ENCODE assay signal across 17 cellular contexts in genomic region chr6:83914953-83915352, GRCh38. TPM values are rescaled to one million over a fixed set of nuclear protein-coding genes. Genes with fewer than 3 reads are reported as not detected.
A peak's percentile ranks its signal among the peaks of the same experiment; 100 is the strongest.
DNase-seq lines count a peak whose midpoint lies in the region; ATAC-seq, FAIRE-seq and TF ChIP-seq lines count a peak whose summit lies in the region.
"Had no signal": no experiment of that assay in that cellular context is flagged by ENCODE, and none has a peak within 500 bp of the region (broad histone marks: within the 10 kb centered on the region; RNA-seq: fewer than 3 reads in every experiment).

No MANE protein-coding gene starts in this region.

- POLR2A ChIA-PET in IMR-90 (lab: Charles Lee; ENCODE audit: unreplicated experiment): no interaction called here

- WGBS in IMR-90 (ENCODE audit: extremely low coverage in 2 of 2, insufficient read length in 1 of 2), 2 experiments: no CpG with 5 or more reads among the region's 1 CpG

- no peak overlapping the region for H4K5ac ChIP-seq in IMR-90 (ENCODE audit: low read depth, low read length)

- H2BK5ac ChIP-seq in IMR-90 (ENCODE audit: low read depth, low read length, poor library complexity, severe bottlenecking): no peak overlapping the region

- no peak overlapping the region for H3K27ac ChIP-seq in IMR-90 (ENCODE audit: insufficient read depth, low read length)
- H3K27ac ChIP-seq in astrocyte (ENCODE audit: low read depth, low read length): no peak overlapping the region
- H3K27ac ChIP-seq: C4-2B, GM23248 had no signal

- CTCF ChIA-PET in IMR-90 (lab: Yijun Ruan, JAX): no interaction called here

- FAIRE-seq in astrocyte (lab: Jason Lieb, UNC): no peak
- FAIRE-seq: A204.1, D721Med, G401.6, GM12891 had no signal

- H3K9ac ChIP-seq in IMR-90 (ENCODE audit: low read depth, low read length) (no peak overlapping the region), astrocyte (ENCODE audit: low read length) (no peak overlapping the region)
- H3K9ac ChIP-seq: GM23248 had no signal

- H3K4me1 ChIP-seq in IMR-90 (ENCODE audit: control insufficient read depth, insufficient read depth, low read length): no peaks in the 10 kb centered on the region
- H3K4me1 ChIP-seq in astrocyte (ENCODE audit: insufficient read depth, low read length): no peaks in the 10 kb centered on the region

- no peaks in the 10 kb centered on the region for H3K9me3 Mint-ChIP-seq in astrocyte (ENCODE audit: unreplicated experiment)
- no peaks in the 10 kb centered on the region for H3K9me3 Mint-ChIP-seq in memory B cell
- H3K9me3 Mint-ChIP-seq: CD4-positive, alpha-beta T cell had no signal

- H3K23ac ChIP-seq in IMR-90 (ENCODE audit: low read depth, low read length): no peak overlapping the region

- BruUV-seq in IMR-90 (replicated peaks; lab: Mats Ljungman, UMichigan): no TSS peak

- H2BK15ac ChIP-seq in IMR-90 (ENCODE audit: low read depth, low read length): no peak overlapping the region

- TF ChIP-seq RAD21 in IMR-90 (IDR thresholded peaks at IDR 0.05; ENCODE audit: low read length): no peak

- no peak overlapping the region for H3K14ac ChIP-seq in IMR-90 (replicated peaks; ENCODE audit: low read depth, low read length)

- H3K18ac ChIP-seq in IMR-90 (ENCODE audit: low read depth, low read length): no peak overlapping the region

- H3K27me3 ChIP-seq in IMR-90 (ENCODE audit: control insufficient read depth, insufficient read depth, low read length): no peaks in the 10 kb centered on the region
- no peaks in the 10 kb centered on the region for H3K27me3 ChIP-seq in astrocyte (ENCODE audit: insufficient read depth, low read length)

- H4K91ac ChIP-seq in IMR-90 (ENCODE audit: insufficient read depth, low read depth, low read length): no peak overlapping the region

- no peak overlapping the region for H4K8ac ChIP-seq in IMR-90 (ENCODE audit: low read depth in 2 of 2, low read length in 2 of 2)

- no peaks in the 10 kb centered on the region for H3K9me1 ChIP-seq in IMR-90 (ENCODE audit: insufficient read depth, low read length)

- H3K79me1 ChIP-seq in IMR-90 (ENCODE audit: low read depth in 1 of 2, low read length in 2 of 2): peaks cover 0 to under 1% of the 10 kb centered on the region in 2 experiments; a peak in 1 of 4 replicates

- no peak for ATAC-seq in IMR-90 (ENCODE audit: low read depth)
- ATAC-seq in memory B cell (ENCODE audit: low read depth): no peak
- no peak for ATAC-seq in GM18519 (IDR thresholded peaks at IDR 0.05; ENCODE audit: low FRiP score, unreplicated experiment)

- H3K27me3 Mint-ChIP-seq in astrocyte (ENCODE audit: low read depth, unreplicated experiment) (no peaks in the 10 kb centered on the region), memory B cell (no peaks in the 10 kb centered on the region)
- H3K27me3 Mint-ChIP-seq: CD4-positive, alpha-beta T cell had no signal

- H2AK5ac ChIP-seq in IMR-90 (ENCODE audit: low read depth, low read length): no peak overlapping the region

- intact Hi-C loops in IMR-90 (cut with micrococcal nuclease): no loop called here

- no peak overlapping the region for H3K4ac ChIP-seq in IMR-90 (ENCODE audit: low read depth, low read length)

- DNase-seq in IMR-90 (peak; percentile 5), NB4 (ENCODE audit: low read depth) (peak; percentile 3), astrocyte (ENCODE audit: low read depth) (peak; percentile 30), memory B cell (ENCODE audit: low spot score in 2 of 2) (no peak), inferior parietal cortex (ENCODE audit: extremely low spot score) (no peak)
- no peak for DNase-seq in activated CD8-positive, alpha-beta memory T cell treated with anti-CD3 and anti-CD28 coated beads, Interleukin-2, amount 50 U/mL, for 48 hours
- DNase-seq: AML-193; Caco-2; CD4-positive, alpha-beta T cell; GM23248 had no signal

- H2BK20ac ChIP-seq in IMR-90 (ENCODE audit: low read depth, low read length): no peak overlapping the region

- no peaks in the 10 kb centered on the region for H3K9me3 ChIP-seq in IMR-90 (ENCODE audit: control insufficient read depth, insufficient read depth, low read length)
- H3K9me3 ChIP-seq in astrocyte (ENCODE audit: insufficient read depth, low read depth, low read length): no peaks in the 10 kb centered on the region
- H3K9me3 ChIP-seq: Caco-2, HAP-1 had no signal

- no peak overlapping the region for H2AFZ ChIP-seq in IMR-90 (replicated peaks; ENCODE audit: low read length, poor library complexity)
- H2AFZ ChIP-seq in astrocyte (ENCODE audit: low read depth, low read length): no peak overlapping the region
- H2AFZ ChIP-seq: GM23248 had no signal

- no peak for TF ChIP-seq POLR2A in IMR-90 (IDR thresholded peaks at IDR 0.05; ENCODE audit: low read depth, low read length)
- TF ChIP-seq POLR2A in NB4 (IDR thresholded peaks at IDR 0.05; ENCODE audit: extremely low read depth, insufficient read length): no peak

- no peak overlapping the region for H3K4me3 ChIP-seq in IMR-90 (ENCODE audit: insufficient read depth, low read depth, low read length)
- H3K4me3 ChIP-seq in NB4 (ENCODE audit: low read depth, low read length): no peak overlapping the region
- H3K4me3 ChIP-seq in astrocyte (ENCODE audit: insufficient read depth, low read depth, low read length): no peak overlapping the region
- H3K4me3 ChIP-seq: GM23248, HAP-1 had no signal

- in situ Hi-C loops in IMR-90 (cut with MboI; ENCODE audit: low sequenced_read_pairs): no loop called here

- H3K36me3 ChIP-seq in IMR-90 (ENCODE audit: control insufficient read depth, insufficient read depth, low read length): no peaks in the 10 kb centered on the region
- no peaks in the 10 kb centered on the region for H3K36me3 ChIP-seq in astrocyte (ENCODE audit: insufficient read depth, low read length)
- H3K36me3 ChIP-seq: HAP-1 had no signal

- H2AK9ac ChIP-seq in IMR-90 (replicated peaks; ENCODE audit: low read depth, low read length, poor library complexity): no peak overlapping the region

- no peaks in the 10 kb centered on the region for H3K79me2 ChIP-seq in astrocyte (ENCODE audit: insufficient read depth, low read length)

- H3K27ac Mint-ChIP-seq in astrocyte (ENCODE audit: unreplicated experiment) (no peak overlapping the region), memory B cell (peak overlapping the region; percentile 3)
- H3K27ac Mint-ChIP-seq: CD4-positive, alpha-beta T cell had no signal

- H3K4me2 ChIP-seq in IMR-90 (ENCODE audit: low read depth, low read length): no peak overlapping the region
- no peak overlapping the region for H3K4me2 ChIP-seq in astrocyte (ENCODE audit: low read length)

- no peak overlapping the region for H3K56ac ChIP-seq in IMR-90 (ENCODE audit: extremely low read depth, insufficient read depth, low read length)

- H4K20me1 ChIP-seq in IMR-90 (ENCODE audit: insufficient read depth, low read length) (no peaks in the 10 kb centered on the region), astrocyte (ENCODE audit: insufficient read depth, low read length) (no peaks in the 10 kb centered on the region)

- H3K4me1 Mint-ChIP-seq in astrocyte (ENCODE audit: low read depth, unreplicated experiment) (peaks cover 12% of the 10 kb centered on the region), memory B cell (peaks cover 13% of the 10 kb centered on the region)

- no peaks in the 10 kb centered on the region for H3K36me3 Mint-ChIP-seq in astrocyte (ENCODE audit: low read depth, unreplicated experiment)
- H3K36me3 Mint-ChIP-seq in memory B cell: peaks cover 17% of the 10 kb centered on the region

- dilution Hi-C loops in IMR-90 (cut with HindIII; ENCODE audit: low sequenced_read_pairs, unreplicated experiment): no loop called here

- H3K4me3 Mint-ChIP-seq in astrocyte (ENCODE audit: unreplicated experiment): no peak overlapping the region
- no peak overlapping the region for H3K4me3 Mint-ChIP-seq in memory B cell
- H3K4me3 Mint-ChIP-seq: CD4-positive, alpha-beta T cell had no signal

- TF ChIP-seq CTCF in IMR-90 (conservative IDR thresholded peaks at IDR 0.05; ENCODE audit: low read depth, low read length): no peak
- no peak for TF ChIP-seq CTCF in NB4 (IDR thresholded peaks at IDR 0.05; ENCODE audit: low read depth, low read length)
- TF ChIP-seq CTCF in astrocyte (IDR thresholded peaks at IDR 0.05; ENCODE audit: insufficient read depth, low read depth, low read length): no peak

- H2BK120ac ChIP-seq in IMR-90 (ENCODE audit: low read depth, low read length): no peak overlapping the region

TF ChIP-seq in IMR-90, 13 proteins besides CTCF, POLR2A, EP300 and RAD21:
- TF ChIP-seq BHLHE40 (IDR thresholded peaks at IDR 0.05; ENCODE audit: low read depth, low read length): no peak
- 0 out of 2 replicates have a peak, but pooled peaks have one; percentile 47 for TF ChIP-seq NFE2L2 (IDR thresholded peaks at IDR 0.05; ENCODE audit: low read depth, low read length)

RNA-seq across cellular contexts. Expression of gene CYB5R4, which starts 55.5 kb away (rescaled TPM):
- total RNA-seq in IMR-90 (2012; rRNA removed) (4.7 and 6.1 TPM in 2 replicates), astrocyte (13.6 and 14.0 TPM in 2 replicates)
- polyA plus RNA-seq in IMR-90 (2012; rRNA removed): 2.7 and 3.2 TPM in 2 replicates
- polyA plus RNA-seq in IMR-90 (2012; cell fraction: cytosol; rRNA removed): 1.1 and 1.4 TPM in 2 replicates
- polyA plus RNA-seq in IMR-90 (2012; cell fraction: nucleus; rRNA removed; ENCODE audit: low replicate concordance): 0.35 and 1.9 TPM in 2 replicates

Comparison
In these comparisons a context has a peak if more than half of its experiments do, and no peak if none do; other contexts are left out.
1. DNase-seq: peak in IMR-90 (single experiment), NB4 (single experiment) and astrocyte (single experiment); none in memory B cell (0 of 2), activated CD8-positive, alpha-beta memory T cell treated with anti-CD3 and anti-CD28 coated beads, Interleukin-2, amount 50 U/mL, for 48 hours (single experiment) and inferior parietal cortex (single experiment).